Comparison of ENCODE assay signal across 14 cellular contexts in genomic region chr1:201778279-201779023, GRCh38. TPM values are rescaled to one million over a fixed set of nuclear protein-coding genes. Genes with fewer than 3 reads are reported as not detected.
DNase-seq lines count a peak whose midpoint lies in the region; ATAC-seq and TF ChIP-seq lines count a peak whose summit lies in the region.
"Had no signal": no experiment of that assay in that cellular context is flagged by ENCODE, and none has a peak within 500 bp of the region (broad histone marks: within the 10 kb centered on the region; RNA-seq: fewer than 3 reads in every experiment).

No MANE protein-coding gene starts in this region.

- intact Hi-C loops in lower lobe of right lung (cut with DNase I) = no loop called here

- H3K4me1 ChIP-seq in lower lobe of right lung = peaks cover 15% of the 10 kb centered on the region
- no peaks in the 10 kb centered on the region for H3K4me1 ChIP-seq in effector memory CD4-positive, alpha-beta T cell (ENCODE audit: control insufficient read depth, insufficient read depth, low read length, poor library complexity, severe bottlenecking)
- H3K4me1 ChIP-seq: SJCRH30 had no signal

- H3K9me3 ChIP-seq in lower lobe of right lung = no peaks in the 10 kb centered on the region
- H3K9me3 ChIP-seq in effector memory CD4-positive, alpha-beta T cell (ENCODE audit: control insufficient read depth, low read length) = no peaks in the 10 kb centered on the region
- H3K9me3 ChIP-seq: ovary, SJCRH30 had no signal

- H3K4me3 ChIP-seq in LNCaP clone FGC (ENCODE audit: low read depth, low read length) (no peak overlapping the region), lower lobe of right lung (no peak overlapping the region)
- H3K4me3 ChIP-seq in effector memory CD4-positive, alpha-beta T cell (ENCODE audit: insufficient read depth, low read depth, low read length, poor library complexity, severe bottlenecking) = no peak overlapping the region
- H3K4me3 ChIP-seq: ovary, SJCRH30 had no signal

- no peak for ATAC-seq in lower lobe of right lung
- ATAC-seq: activated CD8-positive, alpha-beta T cell treated with anti-CD3 and anti-CD28 coated beads, Interleukin-2, amount 10 ng/mL, durations not matched to agents 7 days and 5 days had no signal

- DNase-seq in LNCaP clone FGC (ENCODE audit: low read depth) (peak; percentile 66), fibroblast of gingiva (ENCODE audit: low read depth) (peak; percentile 49), lower lobe of right lung (no peak), NCI-H82 (lab: John Stamatoyannopoulos, UW) (no peak), COLO668 (lab: John Stamatoyannopoulos, UW; ENCODE audit: unreplicated experiment) (no peak), NCI-H774 (lab: John Stamatoyannopoulos, UW) (no peak)
- no peak for DNase-seq in effector memory CD4-positive, alpha-beta T cell
- DNase-seq: activated CD8-positive, alpha-beta T cell treated with anti-CD3 and anti-CD28 coated beads, Interleukin-2, amount 10 ng/mL, durations not matched to agents 7 days and 5 days; activated effector memory CD4-positive, alpha-beta T cell treated with Interleukin-2 at 50 U/mL for 16 hours; NCI-H1694 treated with DMSO at 0.1 percent for 48 hours; NK-92 treated with Interleukin-12 subunit alpha and Interleukin-12 subunit beta, amount 100 ng/mL, for 24 hours; ovary; SJCRH30 had no signal

- no peak for TF ChIP-seq CTCF in LNCaP clone FGC (IDR thresholded peaks at IDR 0.05; ENCODE audit: control insufficient read depth, extremely low read depth, insufficient read depth)
- no peak for TF ChIP-seq CTCF in lower lobe of right lung (IDR thresholded peaks at IDR 0.05)

- H3K27ac ChIP-seq in lower lobe of right lung (peak overlapping the region; percentile 15), temporal lobe (ENCODE audit: low read depth, low read length) (peak overlapping the region; percentile 54)
- no peak overlapping the region for H3K27ac ChIP-seq in effector memory CD4-positive, alpha-beta T cell (ENCODE audit: insufficient read depth, low read length, poor library complexity, severe bottlenecking)
- H3K27ac ChIP-seq: ovary, SJCRH30 had no signal

- no peaks in the 10 kb centered on the region for H3K27me3 ChIP-seq in lower lobe of right lung (ENCODE audit: low read depth)
- no peaks in the 10 kb centered on the region for H3K27me3 ChIP-seq in effector memory CD4-positive, alpha-beta T cell (replicated peaks; ENCODE audit: control insufficient read depth, insufficient read depth, low read length, poor library complexity, severe bottlenecking)
- H3K27me3 ChIP-seq: ovary, SJCRH30 had no signal

- H3K36me3 ChIP-seq in lower lobe of right lung = peaks cover 24% of the 10 kb centered on the region
- H3K36me3 ChIP-seq in effector memory CD4-positive, alpha-beta T cell (ENCODE audit: control insufficient read depth, insufficient read depth, low read length) = peaks cover 4% of the 10 kb centered on the region
- H3K36me3 ChIP-seq: ovary had no signal

RNA-seq across cellular contexts. Expression of gene IPO9, which starts 50.5 kb away (rescaled TPM):
- total RNA-seq in lower lobe of right lung (34.1 TPM), temporal lobe (35.7 TPM)

Comparison
In these comparisons a context has a peak if more than half of its experiments do, and no peak if none do; other contexts are left out.
1. DNase-seq: peak in LNCaP clone FGC (single experiment) and fibroblast of gingiva (single experiment); none in lower lobe of right lung (single experiment), NCI-H82 (single experiment), effector memory CD4-positive, alpha-beta T cell (0 of 3), COLO668 (single experiment) and NCI-H774 (single experiment).